Comparison of ENCODE assay signal across 12 cellular contexts in the genomic region with DNA sequence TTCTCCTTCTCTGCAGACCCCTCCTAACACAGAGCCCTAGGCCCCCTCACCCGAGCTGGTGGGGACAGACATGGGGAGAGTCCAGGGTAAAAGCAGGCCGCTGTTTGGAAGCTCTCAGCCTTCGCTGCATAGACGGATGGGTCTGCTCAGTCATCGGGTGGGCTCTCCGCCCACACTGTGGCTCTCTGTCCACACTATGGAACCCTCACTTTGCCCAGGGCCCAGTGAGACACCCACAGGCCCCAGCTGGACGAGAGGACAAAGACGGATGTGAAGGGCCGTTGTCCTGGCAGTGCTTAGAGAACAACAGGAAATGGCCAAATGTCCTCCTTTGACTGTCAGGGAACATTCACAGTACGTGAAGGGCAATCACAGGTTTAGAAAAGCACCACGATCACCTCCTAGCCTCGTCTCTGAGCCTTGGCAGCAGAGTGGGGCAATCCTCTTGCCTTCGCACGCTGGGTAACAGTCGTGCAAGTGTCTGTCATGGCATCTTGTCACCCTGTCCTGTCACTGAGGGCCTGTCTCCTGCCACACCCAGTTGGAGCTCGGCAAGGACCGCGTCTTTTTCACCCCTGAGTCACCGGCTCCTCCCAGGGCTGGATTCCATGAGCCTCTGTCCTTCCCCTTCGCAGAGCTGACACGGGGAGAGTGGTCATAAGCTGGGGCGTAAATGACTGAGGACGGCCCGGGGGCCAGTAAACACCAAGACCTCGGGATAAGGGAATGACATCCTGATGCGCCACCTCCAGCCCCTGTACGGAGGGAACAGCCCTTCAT.
A peak's percentile ranks its signal among the peaks of the same experiment; 100 is the strongest.
DNase-seq lines count a peak whose midpoint lies in the region; ATAC-seq and TF ChIP-seq lines count a peak whose summit lies in the region.
"Had no signal": no experiment of that assay in that cellular context is flagged by ENCODE, and none has a peak within 500 bp of the region (broad histone marks: within the 10 kb centered on the region; RNA-seq: fewer than 3 reads in every experiment).

No MANE protein-coding gene starts in this region.

- H3K4me1 Mint-ChIP-seq in activated CD4-positive, alpha-beta T cell treated with anti-CD3 and anti-CD28 coated beads, Interleukin-2, amount 10 ng/mL, durations not matched to agents 7 days and 5 days = peaks cover 7% of the 10 kb centered on the region
- H3K4me1 Mint-ChIP-seq: activated naive CD8-positive, alpha-beta T cell treated with anti-CD3 and anti-CD28 coated beads, Interleukin-2, amount 10 ng/mL, durations not matched to agents 7 days and 5 days had no signal

- peaks cover 26% of the 10 kb centered on the region for H3K4me1 ChIP-seq in RWPE2 (ENCODE audit: insufficient read depth, poor library complexity, severe bottlenecking)
- peaks cover 27% of the 10 kb centered on the region for H3K4me1 ChIP-seq in stomach smooth muscle (ENCODE audit: control insufficient read depth, insufficient read depth, low read length)

- no peaks in the 10 kb centered on the region for H3K9me3 Mint-ChIP-seq in activated CD4-positive, alpha-beta T cell treated with anti-CD3 and anti-CD28 coated beads, Interleukin-2, amount 10 ng/mL, durations not matched to agents 7 days and 5 days
- H3K9me3 Mint-ChIP-seq: activated naive CD8-positive, alpha-beta T cell treated with anti-CD3 and anti-CD28 coated beads, Interleukin-2, amount 10 ng/mL, durations not matched to agents 7 days and 5 days had no signal

- ATAC-seq in RWPE2 (ENCODE audit: low read depth) (peak; percentile 68), left ventricle myocardium superior (peak; percentile 45)

- POLR2A ChIA-PET in activated CD4-positive, alpha-beta T cell treated with anti-CD3 and anti-CD28 coated beads, Interleukin-2, amount 10 ng/mL, durations not matched to agents 7 days and 5 days (lab: Charles Lee) = no interaction called here

- H3K9me3 ChIP-seq in RWPE2 (ENCODE audit: severe bottlenecking) = no peaks in the 10 kb centered on the region
- no peaks in the 10 kb centered on the region for H3K9me3 ChIP-seq in stomach smooth muscle (ENCODE audit: control insufficient read depth in 2 of 2, low read length in 2 of 2)
- H3K9me3 ChIP-seq: heart right ventricle, thoracic aorta had no signal

- H3K4me3 ChIP-seq in RWPE2 (ENCODE audit: severe bottlenecking) (no peak overlapping the region), stomach smooth muscle (ENCODE audit: low read length in 2 of 2) (no peak overlapping the region)
- H3K4me3 ChIP-seq: heart right ventricle, thoracic aorta had no signal

- no peak overlapping the region for H3K9ac ChIP-seq in stomach smooth muscle (ENCODE audit: low read length in 2 of 2)

- no peaks in the 10 kb centered on the region for H3K36me3 Mint-ChIP-seq in activated CD4-positive, alpha-beta T cell treated with anti-CD3 and anti-CD28 coated beads, Interleukin-2, amount 10 ng/mL, durations not matched to agents 7 days and 5 days (ENCODE audit: low read depth)
- H3K36me3 Mint-ChIP-seq: activated naive CD8-positive, alpha-beta T cell treated with anti-CD3 and anti-CD28 coated beads, Interleukin-2, amount 10 ng/mL, durations not matched to agents 7 days and 5 days had no signal

- TF ChIP-seq CTCF in RWPE2 (IDR thresholded peaks at IDR 0.05; ENCODE audit: poor library complexity, severe bottlenecking) = no peak

- H3K4me3 Mint-ChIP-seq in activated CD4-positive, alpha-beta T cell treated with anti-CD3 and anti-CD28 coated beads, Interleukin-2, amount 10 ng/mL, durations not matched to agents 7 days and 5 days = no peak overlapping the region
- H3K4me3 Mint-ChIP-seq: activated naive CD8-positive, alpha-beta T cell treated with anti-CD3 and anti-CD28 coated beads, Interleukin-2, amount 10 ng/mL, durations not matched to agents 7 days and 5 days had no signal

- H3K27ac ChIP-seq in RWPE2 (ENCODE audit: poor library complexity, severe bottlenecking) (peak overlapping the region; percentile 50), stomach smooth muscle (ENCODE audit: low read length) (peak overlapping the region; percentile 31)
- H3K27ac ChIP-seq: thoracic aorta had no signal

- CTCF ChIA-PET in activated CD4-positive, alpha-beta T cell treated with anti-CD3 and anti-CD28 coated beads, Interleukin-2, amount 10 ng/mL, durations not matched to agents 7 days and 5 days (lab: Charles Lee) = interaction anchor here (0.9 to 1.1 kb wide), 3 partner anchors 10 to 17 kb away, joined by 4 to 5 read pairs (median 4); no protein-coding TSS in a partner anchor

- no peaks in the 10 kb centered on the region for H3K36me3 ChIP-seq in RWPE2 (ENCODE audit: low read depth)
- H3K36me3 ChIP-seq in stomach smooth muscle (ENCODE audit: control insufficient read depth in 2 of 2, insufficient read depth in 2 of 2, low read length in 2 of 2) = no peaks in the 10 kb centered on the region
- H3K36me3 ChIP-seq: heart right ventricle, thoracic aorta had no signal

- no peaks in the 10 kb centered on the region for H3K27me3 Mint-ChIP-seq in activated CD4-positive, alpha-beta T cell treated with anti-CD3 and anti-CD28 coated beads, Interleukin-2, amount 10 ng/mL, durations not matched to agents 7 days and 5 days
- H3K27me3 Mint-ChIP-seq: activated naive CD8-positive, alpha-beta T cell treated with anti-CD3 and anti-CD28 coated beads, Interleukin-2, amount 10 ng/mL, durations not matched to agents 7 days and 5 days had no signal

- peak; percentile 28 to 45 for DNase-seq in activated CD4-positive, alpha-beta T cell treated with anti-CD3 and anti-CD28 coated beads, Interleukin-2, amount 50 U/mL, for 48 hours
- DNase-seq in activated CD4-positive, alpha-beta T cell treated with anti-CD3 and anti-CD28 coated beads, Interleukin-2, amount 10 ng/mL, durations not matched to agents 7 days and 5 days = no peak
- DNase-seq in RWPE2 (ENCODE audit: low spot score) (no peak), left ventricle myocardium superior (peak; percentile 45), NCI-H1105 (lab: John Stamatoyannopoulos, UW) (no peak), NCI-H510A treated with DMSO at 0.1 percent for 48 hours (lab: John Stamatoyannopoulos, UW) (no peak), DMS53 treated with DMSO at 0.1 percent for 48 hours (lab: John Stamatoyannopoulos, UW; ENCODE audit: unreplicated experiment) (no peak)
- DNase-seq: activated naive CD8-positive, alpha-beta T cell treated with anti-CD3 and anti-CD28 coated beads, Interleukin-2, amount 10 ng/mL, durations not matched to agents 7 days and 5 days; heart right ventricle; KG1 had no signal

- intact Hi-C loops in left ventricle myocardium superior (cut with micrococcal nuclease) = no loop called here

- no peak overlapping the region for H3K27ac Mint-ChIP-seq in activated CD4-positive, alpha-beta T cell treated with anti-CD3 and anti-CD28 coated beads, Interleukin-2, amount 10 ng/mL, durations not matched to agents 7 days and 5 days
- H3K27ac Mint-ChIP-seq: activated naive CD8-positive, alpha-beta T cell treated with anti-CD3 and anti-CD28 coated beads, Interleukin-2, amount 10 ng/mL, durations not matched to agents 7 days and 5 days had no signal

- H3K27me3 ChIP-seq in RWPE2 (ENCODE audit: insufficient read depth, poor library complexity, severe bottlenecking) (no peaks in the 10 kb centered on the region), stomach smooth muscle (ENCODE audit: control insufficient read depth in 1 of 2, insufficient read depth in 2 of 2, low read length in 2 of 2) (no peaks in the 10 kb centered on the region)
- H3K27me3 ChIP-seq: heart right ventricle had no signal

Comparison
In these comparisons a context has a peak if more than half of its experiments do, and no peak if none do; other contexts are left out.
1. DNase-seq: peak in activated CD4-positive, alpha-beta T cell treated with anti-CD3 and anti-CD28 coated beads, Interleukin-2, amount 50 U/mL, for 48 hours (2 of 2) and left ventricle myocardium superior (single experiment); none in activated CD4-positive, alpha-beta T cell treated with anti-CD3 and anti-CD28 coated beads, Interleukin-2, amount 10 ng/mL, durations not matched to agents 7 days and 5 days (single experiment), RWPE2 (single experiment), NCI-H1105 (single experiment), NCI-H510A treated with DMSO at 0.1 percent for 48 hours (single experiment) and DMS53 treated with DMSO at 0.1 percent for 48 hours (single experiment).